In the genomic region with DNA sequence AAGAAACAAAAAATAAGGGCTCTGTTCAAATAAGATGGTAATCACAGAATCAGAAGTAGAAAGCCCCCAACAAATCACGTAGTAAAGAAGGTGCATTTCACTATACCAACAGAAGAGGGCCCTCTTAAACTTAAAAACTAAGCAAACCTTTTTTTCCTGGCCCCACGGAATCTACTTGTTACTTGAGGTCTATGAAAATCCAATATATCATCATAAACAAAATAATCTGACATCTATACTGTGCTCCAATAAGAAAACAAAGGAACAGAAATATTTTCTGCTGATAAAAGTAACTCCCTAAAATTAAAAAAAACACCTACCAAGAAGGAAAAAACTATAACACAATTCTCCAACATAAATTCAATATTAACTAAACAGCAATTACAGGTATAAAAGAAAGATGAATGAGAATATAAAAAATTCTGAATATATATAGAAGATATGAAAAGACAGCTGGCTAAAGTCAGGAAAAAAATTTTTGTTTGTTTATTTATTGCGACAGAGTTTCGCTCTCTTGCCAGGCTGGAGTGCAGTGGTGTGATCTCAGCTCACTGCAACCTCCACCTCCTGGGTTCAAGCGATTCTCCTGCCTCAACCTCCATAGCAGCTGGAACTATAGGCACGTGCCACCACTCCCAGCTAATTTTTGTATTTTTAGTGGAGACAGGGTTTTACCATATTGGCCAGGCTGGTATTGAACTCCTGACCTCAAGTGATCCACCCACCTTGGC, we compare ENCODE assay signal across 8 cellular contexts.
A peak's percentile ranks its signal among the peaks of the same experiment; 100 is the strongest.
DNase-seq lines count a peak whose midpoint lies in the region; ATAC-seq and TF ChIP-seq lines count a peak whose summit lies in the region.

No MANE protein-coding gene starts in this region.

- H3K36me3 Mint-ChIP-seq in immature natural killer cell (no peaks in the 10 kb centered on the region), type B pancreatic cell (no peaks in the 10 kb centered on the region)

- H3K27me3 Mint-ChIP-seq in immature natural killer cell (ENCODE audit: low read depth in 3 of 3) (peaks cover 0 to 1% (median 0%) of the 10 kb centered on the region in 3 donors), type B pancreatic cell (no peaks in the 10 kb centered on the region)

- CTCF ChIA-PET in GM10248 (lab: Yijun Ruan, JAX), result interaction anchor here (0.9 to 2.1 kb wide), 20 partner anchors 9 to 163 kb away, joined by 3 to 30 read pairs (median 4); no protein-coding TSS in a partner anchor

- no peaks in the 10 kb centered on the region for H3K9me3 Mint-ChIP-seq in immature natural killer cell
- no peaks in the 10 kb centered on the region for H3K9me3 Mint-ChIP-seq in type B pancreatic cell

- TF ChIP-seq CTCF in 22Rv1 (IDR thresholded peaks at IDR 0.05), result peak; percentile 65
- peak; percentile 39 for TF ChIP-seq CTCF in GM10248 (IDR thresholded peaks at IDR 0.05; ENCODE audit: control extremely low read depth, extremely low read depth, low read depth, missing control alignments)
- peak; percentile 79 for TF ChIP-seq CTCF in type B pancreatic cell (conservative IDR thresholded peaks at IDR 0.05)

- POLR2A ChIA-PET in GM10248 (lab: Yijun Ruan, JAX), result no interaction called here

- H3K4me3 Mint-ChIP-seq in immature natural killer cell (no peak overlapping the region), type B pancreatic cell (no peak overlapping the region)

- DNase-seq in GM10248 (ENCODE audit: extremely low spot score) (peak; percentile 37), NCI-H2029 treated with DMSO at 0.1 percent for 48 hours (lab: John Stamatoyannopoulos, UW) (peak; percentile 68), amniotic stem cell (lab: John Stamatoyannopoulos, UW) (peak; percentile 72), immature natural killer cell (peak; percentile 14 to 34 (median 32)), type B pancreatic cell (ENCODE audit: extremely low spot score, unreplicated experiment) (no peak)

- no peak overlapping the region for H3K27ac ChIP-seq in 22Rv1

- H3K27ac Mint-ChIP-seq in immature natural killer cell (peak overlapping the region in 1 of 6 donors; percentile 40), type B pancreatic cell (no peak overlapping the region)

- ATAC-seq in HG03025 (IDR thresholded peaks at IDR 0.05; ENCODE audit: low FRiP score, unreplicated experiment) (no peak), HG02970 (IDR thresholded peaks at IDR 0.05; ENCODE audit: low FRiP score, unreplicated experiment) (no peak)

- H3K4me1 Mint-ChIP-seq in immature natural killer cell (peaks cover 8 to 14% of the 10 kb centered on the region in 2 donors), type B pancreatic cell (ENCODE audit: unreplicated experiment) (no peaks in the 10 kb centered on the region)
